In the genomic region with DNA sequence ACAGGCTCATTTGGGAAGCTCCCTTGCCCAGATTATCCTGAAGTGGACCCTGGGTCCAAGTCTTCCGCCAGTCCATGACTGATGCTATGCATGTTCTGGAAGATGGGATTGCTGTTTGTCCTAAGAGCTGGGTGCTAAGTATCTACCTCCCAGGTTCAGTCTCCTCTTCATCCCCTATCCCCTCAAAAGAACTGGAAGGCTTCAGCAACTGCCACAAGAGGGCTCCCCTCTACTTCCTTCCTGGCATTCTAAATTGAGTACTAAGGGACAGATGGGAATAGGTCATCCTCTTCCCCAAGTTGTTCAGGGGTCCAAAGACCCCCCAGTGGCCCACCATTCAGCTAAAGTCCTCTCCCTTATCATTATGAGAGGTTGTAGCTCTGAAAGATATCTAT, we compare ENCODE assay signal across 12 cellular contexts. TPM values are rescaled to one million over a fixed set of nuclear protein-coding genes. Genes with fewer than 3 reads are reported as not detected.
A peak's percentile ranks its signal among the peaks of the same experiment; 100 is the strongest.
DNase-seq lines count a peak whose midpoint lies in the region; ATAC-seq, FAIRE-seq and TF ChIP-seq lines count a peak whose summit lies in the region.
"Had no signal": no experiment of that assay in that cellular context is flagged by ENCODE, and none has a peak within 500 bp of the region (broad histone marks: within the 10 kb centered on the region; RNA-seq: fewer than 3 reads in every experiment).

No MANE protein-coding gene starts in this region.

- no peaks in the 10 kb centered on the region for H3K4me1 Mint-ChIP-seq in nephron

- H3K9ac ChIP-seq in GM12878 (ENCODE audit: control insufficient read depth, insufficient read depth, low read length) = no peak overlapping the region

- no peaks in the 10 kb centered on the region for H4K20me1 ChIP-seq in GM12878 (ENCODE audit: control insufficient read depth, insufficient read depth)

- CTCF ChIA-PET in GM12878 (lab: Yijun Ruan, JAX) = interaction anchor here (0.6 to 4.6 kb wide), 17 partner anchors 9 to 165 kb away, joined by 3 to 41 read pairs (median 4); a partner anchor contains a TSS

- no peaks in the 10 kb centered on the region for H3K79me2 ChIP-seq in GM12878 (ENCODE audit: control insufficient read depth, insufficient read depth, low read length)

- in situ Hi-C loops in GM12878 (cut with MboI) = no loop called here

- no peak overlapping the region for H3K4me3 Mint-ChIP-seq in nephron
- H3K4me3 Mint-ChIP-seq: brain had no signal

- H3K4me2 ChIP-seq in GM12878 (ENCODE audit: control insufficient read depth, insufficient read depth) = no peak overlapping the region

- H3K27me3 Mint-ChIP-seq in nephron (ENCODE audit: low read depth) = no peaks in the 10 kb centered on the region
- H3K27me3 Mint-ChIP-seq: brain had no signal

- RAD21 ChIA-PET in GM12878 (lab: Charles Lee; ENCODE audit: unreplicated experiment) = interaction anchor here (1.3 kb wide), 1 partner anchor 54 kb away, joined by 8 read pairs; no protein-coding TSS in a partner anchor

- H3K4me1 ChIP-seq in GM12878 (ENCODE audit: control insufficient read depth, insufficient read depth, low read length) (no peaks in the 10 kb centered on the region), vagina (no peaks in the 10 kb centered on the region), left lung (no peaks in the 10 kb centered on the region)

- H3K27ac Mint-ChIP-seq in nephron = no peak overlapping the region
- H3K27ac Mint-ChIP-seq: brain had no signal

- peak; percentile 17 for DNase-seq in NCI-H748 (lab: John Stamatoyannopoulos, UW; ENCODE audit: unreplicated experiment)
- DNase-seq in NCI-H748 treated with DMSO at 0.1 percent for 48 hours (lab: John Stamatoyannopoulos, UW) = no peak
- DNase-seq in HuH-7.5 (ENCODE audit: low spot score) = peak; percentile 40
- no peak for DNase-seq in GM12878 (ENCODE audit: low read depth, low spot score)
- no peak for DNase-seq in occipital lobe (lab: John Stamatoyannopoulos, UW)
- DNase-seq in vagina (ENCODE audit: extremely low spot score in 2 of 2) = no peak
- no peak for DNase-seq in left lung
- DNase-seq: stimulated activated CD4-positive, alpha-beta T cell treated with anti-CD3 and anti-CD28 coated beads, Interleukin-1b, Interleukin-23, amount 100 ng/mL, for 48 hours had no signal

- no peak for FAIRE-seq in GM12878 (lab: Jason Lieb, UNC)
- FAIRE-seq: islet of Langerhans had no signal

- H3K27ac ChIP-seq in GM12878 (ENCODE audit: control insufficient read depth, insufficient read depth) (no peak overlapping the region), vagina (no peak overlapping the region), left lung (peak overlapping the region in 1 of 2 donors; percentile 15)

- TF ChIP-seq POLR2A in GM12878 (IDR thresholded peaks at IDR 0.05; ENCODE audit: low read depth, low read length) (no peak), vagina (IDR thresholded peaks at IDR 0.05) (no peak)

- TF ChIP-seq RAD21 in GM12878 (IDR thresholded peaks at IDR 0.05; ENCODE audit: insufficient read depth, low read depth, low read length) = peak; percentile 44

- H3K9me3 ChIP-seq in GM12878 (replicated peaks; ENCODE audit: control insufficient read depth, insufficient read depth, low read length) = no peaks in the 10 kb centered on the region
- no peaks in the 10 kb centered on the region for H3K9me3 ChIP-seq in vagina
- no peaks in the 10 kb centered on the region for H3K9me3 ChIP-seq in left lung

- POLR2A ChIA-PET in GM12878 (lab: Charles Lee) = interaction anchor here (0.6 to 1.2 kb wide), 3 partner anchors 13 to 77 kb away, joined by 3 to 7 read pairs (median 6); no protein-coding TSS in a partner anchor

- intact Hi-C loops in GM12878 (cut with micrococcal nuclease; ENCODE audit: unreplicated experiment) = no loop called here
- intact Hi-C loops in vagina (cut with DNase I) = no loop called here
- intact Hi-C loops in left lung (cut with DNase I) = no loop called here

- SMC1A ChIA-PET in GM12878 (lab: Charles Lee; ENCODE audit: uncharacterized antibody, unreplicated experiment) = interaction anchor here (1.0 to 5.1 kb wide), 5 partner anchors 9 to 81 kb away, joined by 3 to 25 read pairs (median 9); a partner anchor contains a TSS

- TF ChIP-seq EP300 in GM12878 (IDR thresholded peaks at IDR 0.05; ENCODE audit: borderline replicate concordance in 1 of 2, control insufficient read depth in 1 of 2, low read depth in 2 of 2, low read length in 2 of 2) = no peak

- 100% methylated on average over 1 of the region's 1 CpG for WGBS in GM12878 (ENCODE audit: insufficient coverage, insufficient replicate concordance, low lambda C conversion rate, missing lambda C conversion rate)

- peaks cover 76% of the 10 kb centered on the region for H3K36me3 Mint-ChIP-seq in nephron (ENCODE audit: low read depth)

- H3K36me3 ChIP-seq in GM12878 (ENCODE audit: control insufficient read depth in 2 of 2, insufficient read depth in 2 of 2, low read length in 1 of 2) (peaks cover 16 to 26% of the 10 kb centered on the region in 2 experiments), vagina (peaks cover 0 to 30% of the 10 kb centered on the region in 2 donors), left lung (peaks cover 0 to 86% of the 10 kb centered on the region in 2 donors)

- H3K27me3 ChIP-seq in GM12878 (replicated peaks in 1 of 2; ENCODE audit: control insufficient read depth in 2 of 2, insufficient read depth in 2 of 2, low read length in 1 of 2) (no peaks in the 10 kb centered on the region), vagina (no peaks in the 10 kb centered on the region), left lung (no peaks in the 10 kb centered on the region)

- no peaks in the 10 kb centered on the region for H3K9me3 Mint-ChIP-seq in nephron
- H3K9me3 Mint-ChIP-seq: brain had no signal

- H2AFZ ChIP-seq in GM12878 (ENCODE audit: control insufficient read depth, low read depth, low read length) = no peak overlapping the region

- H3K4me3 ChIP-seq in GM12878 = no peak overlapping the region
- H3K4me3 ChIP-seq in vagina = no peak overlapping the region
- H3K4me3 ChIP-seq in left lung = no peak overlapping the region

- peak; percentile 17; the same call in 1 of the 3 replicates for ATAC-seq in GM12878
- no peak for ATAC-seq in left lung

- no TSS peak for BruUV-seq in GM12878 (replicated peaks; lab: Mats Ljungman, UMichigan)

- peak; percentile 14 to 46 (median 32); a peak in 3 of 6 replicates for TF ChIP-seq CTCF in GM12878 (IDR thresholded peaks at IDR 0.05 in 2 of 3, conservative IDR thresholded peaks at IDR 0.05 in 1 of 3; ENCODE audit: control insufficient read depth in 2 of 3, extremely low read depth in 1 of 3, insufficient read depth in 1 of 3, low read depth in 3 of 3, low read length in 3 of 3)
- TF ChIP-seq CTCF in nephron (IDR thresholded peaks at IDR 0.05; ENCODE audit: unreplicated experiment in 3 of 3) = peak in 2 of 3 experiments; percentile 20 to 28
- no peak for TF ChIP-seq CTCF in vagina (IDR thresholded peaks at IDR 0.05)
- TF ChIP-seq CTCF in left lung (IDR thresholded peaks at IDR 0.05) = no peak

RNA-seq across cellular contexts. Expression of a gene that starts 9.0 kb away (rescaled TPM):
- 29.3 and 32.5 TPM in 2 replicates for total RNA-seq in GM12878 (2013; cell fraction: nucleolus; rRNA removed)
- total RNA-seq in GM12878 (2014; rRNA removed) (29.5 and 34.8 TPM in 2 replicates), GM12878 (2014; rRNA removed; fragmentation: Illumina TruSeq; extraction: Trizol) (40.6 and 43.1 TPM in 2 replicates), GM12878 (2021) (58.2 and 59.4 TPM in 2 replicates), occipital lobe (3.6 TPM), vagina (16.9 TPM), left lung (10 to 100 TPM; 51.6 to 87.4 TPM)
- polyA plus RNA-seq in GM12878 (2011; ENCODE audit: low read depth) = 47.4 TPM
- polyA plus RNA-seq in GM12878 (2011; rRNA removed) (16.5 and 25.0 TPM in 2 replicates), GM12878 (2014; fragmentation: Illumina TruSeq; extraction: Trizol) (47.3 and 56.3 TPM in 2 replicates), GM12878 (2014; fragmentation: Nextera tagmentation; extraction: Ambion mirVana) (10 to 100 TPM; 55.2 to 83.4 TPM), GM12878 (2014; rRNA removed) (56.8 and 67.1 TPM in 2 replicates), GM12878 (2016; fragmentation: Nextera tagmentation; extraction: Ambion mirVana) (100 to 1,000 TPM; 133 to 135 TPM)
- polyA plus RNA-seq in GM12878 (2011; cell fraction: cytosol; rRNA removed) = 25.5 and 28.3 TPM in 2 replicates
- 31.3 and 38.7 TPM in 2 replicates for polyA plus RNA-seq in GM12878 (2011; cell fraction: nucleus; rRNA removed)
- polyA plus RNA-seq in GM12878 (2012) = 73.3 and 77.9 TPM in 2 replicates
- polyA minus RNA-seq in GM12878 (2011; rRNA and poly(A)+ RNA removed) = 16.8 and 17.3 TPM in 2 replicates
- polyA minus RNA-seq in GM12878 (2011; cell fraction: cytosol; rRNA and poly(A)+ RNA removed) = 6.3 and 9.6 TPM in 2 replicates
- 9.2 and 15.6 TPM in 2 replicates for polyA minus RNA-seq in GM12878 (2011; cell fraction: nucleus; rRNA and poly(A)+ RNA removed)

RNA-seq across cellular contexts. Expression of a gene that starts 23.0 kb away (rescaled TPM):
- 43.5 and 44.5 TPM in 2 replicates for total RNA-seq in GM12878 (2013; cell fraction: nucleolus; rRNA removed)
- total RNA-seq in GM12878 (2014; rRNA removed) = 59.2 and 60.3 TPM in 2 replicates
- total RNA-seq in GM12878 (2014; rRNA removed; fragmentation: Illumina TruSeq; extraction: Trizol) = 50.3 and 50.4 TPM in 2 replicates
- 163 and 169 TPM in 2 replicates for total RNA-seq in GM12878 (2021)
- 52.8 TPM for polyA plus RNA-seq in GM12878 (2011; ENCODE audit: low read depth)
- 222 and 263 TPM in 2 replicates for polyA plus RNA-seq in GM12878 (2011; rRNA removed)
- polyA plus RNA-seq in GM12878 (2011; cell fraction: cytosol; rRNA removed) = 280 and 304 TPM in 2 replicates
- polyA plus RNA-seq in GM12878 (2011; cell fraction: nucleus; rRNA removed) = 114 and 134 TPM in 2 replicates
- 81.3 and 83.4 TPM in 2 replicates for polyA plus RNA-seq in GM12878 (2012)
- 93.4 and 95.4 TPM in 2 replicates for polyA plus RNA-seq in GM12878 (2014; fragmentation: Illumina TruSeq; extraction: Trizol)
- polyA plus RNA-seq in GM12878 (2014; fragmentation: Nextera tagmentation; extraction: Ambion mirVana) = 10 to 100 TPM in 1 of 2 experiments, 1 to 10 TPM in 1; 8.7 to 13.2 TPM
- 85.6 and 94.5 TPM in 2 replicates for polyA plus RNA-seq in GM12878 (2014; rRNA removed)
- polyA plus RNA-seq in GM12878 (2016; fragmentation: Nextera tagmentation; extraction: Ambion mirVana) = 10 to 100 TPM; 67.2 to 81.5 TPM
- 138 and 178 TPM in 2 replicates for polyA minus RNA-seq in GM12878 (2011; rRNA and poly(A)+ RNA removed)
- polyA minus RNA-seq in GM12878 (2011; cell fraction: cytosol; rRNA and poly(A)+ RNA removed) = 35.9 and 43.8 TPM in 2 replicates
- polyA minus RNA-seq in GM12878 (2011; cell fraction: nucleus; rRNA and poly(A)+ RNA removed) = 16.8 and 38.7 TPM in 2 replicates
- total RNA-seq in occipital lobe = 67.5 TPM
- total RNA-seq in vagina = 56.2 TPM
- 100 to 1,000 TPM; 184 to 186 TPM for total RNA-seq in left lung

RNA-seq across cellular contexts. Expression of a gene that starts 37.2 kb away (rescaled TPM):
- total RNA-seq in GM12878 (2013; cell fraction: nucleolus; rRNA removed) = 2.5 and 2.8 TPM in 2 replicates
- total RNA-seq in GM12878 (2014; rRNA removed) (0.27 and 0.45 TPM in 2 replicates), GM12878 (2014; rRNA removed; fragmentation: Illumina TruSeq; extraction: Trizol) (0.27 and 0.37 TPM in 2 replicates), GM12878 (2021) (0.61 and 0.95 TPM in 2 replicates), occipital lobe (6.2 TPM), vagina (4.7 TPM), left lung (under 1 TPM; 0.15 to 0.58 TPM)
- not detected for polyA plus RNA-seq in GM12878 (2011; ENCODE audit: low read depth)
- polyA plus RNA-seq in GM12878 (2011; rRNA removed) (1.1 and 1.5 TPM in 2 replicates), GM12878 (2014; fragmentation: Illumina TruSeq; extraction: Trizol) (0.16 and 0.22 TPM in 2 replicates), GM12878 (2014; fragmentation: Nextera tagmentation; extraction: Ambion mirVana) (under 1 TPM; 0.09 to 0.10 TPM), GM12878 (2014; rRNA removed) (0.70 and 0.73 TPM in 2 replicates), GM12878 (2016; fragmentation: Nextera tagmentation; extraction: Ambion mirVana) (under 1 TPM; 0.21 to 0.46 TPM)
- polyA plus RNA-seq in GM12878 (2011; cell fraction: cytosol; rRNA removed) = 1.5 and 1.9 TPM in 2 replicates
- 3.3 and 5.2 TPM in 2 replicates for polyA plus RNA-seq in GM12878 (2011; cell fraction: nucleus; rRNA removed)
- 0.10 and 0.19 TPM in 2 replicates for polyA plus RNA-seq in GM12878 (2012)
- polyA minus RNA-seq in GM12878 (2011; rRNA and poly(A)+ RNA removed) = 0.66 and 0.98 TPM in 2 replicates
- 1.3 TPM in 1 of 2 replicates, not detected in the other for polyA minus RNA-seq in GM12878 (2011; cell fraction: cytosol; rRNA and poly(A)+ RNA removed)
- 1.6 and 1.8 TPM in 2 replicates for polyA minus RNA-seq in GM12878 (2011; cell fraction: nucleus; rRNA and poly(A)+ RNA removed)

RNA-seq across cellular contexts. Expression of a gene that starts 43.8 kb away (rescaled TPM):
- not detected in 2 replicates for total RNA-seq in GM12878 (2013; cell fraction: nucleolus; rRNA removed)
- total RNA-seq in GM12878 (2014; rRNA removed) (not detected in 2 replicates), GM12878 (2014; rRNA removed; fragmentation: Illumina TruSeq; extraction: Trizol) (not detected in 2 replicates), GM12878 (2021) (not detected in 2 replicates), occipital lobe (not detected), vagina (not detected), left lung (not detected)
- not detected for polyA plus RNA-seq in GM12878 (2011; ENCODE audit: low read depth)
- polyA plus RNA-seq in GM12878 (2011; rRNA removed) (not detected in 2 replicates), GM12878 (2014; fragmentation: Illumina TruSeq; extraction: Trizol) (not detected in 2 replicates), GM12878 (2014; fragmentation: Nextera tagmentation; extraction: Ambion mirVana) (not detected), GM12878 (2014; rRNA removed) (not detected in 2 replicates), GM12878 (2016; fragmentation: Nextera tagmentation; extraction: Ambion mirVana) (not detected)
- 0.13 TPM in 1 of 2 replicates, not detected in the other for polyA plus RNA-seq in GM12878 (2011; cell fraction: cytosol; rRNA removed)
- 0.12 and 0.37 TPM in 2 replicates for polyA plus RNA-seq in GM12878 (2011; cell fraction: nucleus; rRNA removed)
- not detected in 2 replicates for polyA plus RNA-seq in GM12878 (2012)
- polyA minus RNA-seq in GM12878 (2011; rRNA and poly(A)+ RNA removed) = not detected in 2 replicates
- not detected in 2 replicates for polyA minus RNA-seq in GM12878 (2011; cell fraction: cytosol; rRNA and poly(A)+ RNA removed)
- polyA minus RNA-seq in GM12878 (2011; cell fraction: nucleus; rRNA and poly(A)+ RNA removed) = not detected in 2 replicates
- total RNA-seq: T-helper 1 cell treated with Interleukin-12 subunit alpha and Interleukin-12 subunit beta and Interleukin-4 antibody, amounts not matched to agents 30 ng/mL and 1 ng/mL, for 36 hours had no signal

Comparison
In these comparisons a context has a peak if more than half of its experiments do, and no peak if none do; other contexts are left out.
1. DNase-seq: peak in NCI-H748 (single experiment) and HuH-7.5 (single experiment); none in NCI-H748 treated with DMSO at 0.1 percent for 48 hours (single experiment), GM12878 (single experiment), occipital lobe (single experiment), vagina (0 of 2) and left lung (0 of 2).
2. CTCF ChIP-seq: peak in GM12878 (3 of 3) and nephron (2 of 3); none in vagina (0 of 3) and left lung (0 of 2).